8 cellular contexts compared by ENCODE assay signal in genomic region chr20:13105864-13106457, GRCh38.
A peak's percentile ranks its signal among the peaks of the same experiment; 100 is the strongest.
DNase-seq lines count a peak whose midpoint lies in the region; ATAC-seq and TF ChIP-seq lines count a peak whose summit lies in the region.

No MANE protein-coding gene starts in this region.

- DNase-seq in DMS114 treated with DMSO at 0.1 percent for 48 hours (lab: John Stamatoyannopoulos, UW; ENCODE audit: unreplicated experiment), result peak; percentile 1
- peak; percentile 60 for DNase-seq in SW480 (ENCODE audit: low spot score)
- peak; percentile 31 for DNase-seq in glomerular endothelial cell (ENCODE audit: extremely low read depth, low read depth, low spot score)
- no peak for DNase-seq in thyroid gland
- DNase-seq in T-helper 1 cell, result no peak

- no peak overlapping the region for H3K4me2 ChIP-seq in KMS-11

- H3K4me3 ChIP-seq in KMS-11 (IDR thresholded peaks at IDR 0.05; ENCODE audit: insufficient read depth, low read depth, low read length), result no peak overlapping the region
- no peak overlapping the region for H3K4me3 ChIP-seq in thyroid gland (replicated peaks in 1 of 3)

- no peaks in the 10 kb centered on the region for H3K79me2 ChIP-seq in KMS-11 (ENCODE audit: insufficient read depth, low read depth)

- no peak for TF ChIP-seq POLR2A in thyroid gland (IDR thresholded peaks at IDR 0.05)

- no peak for ATAC-seq in GM19463 (IDR thresholded peaks at IDR 0.05; ENCODE audit: unreplicated experiment)
- ATAC-seq in GM21717 (IDR thresholded peaks at IDR 0.05; ENCODE audit: unreplicated experiment), result no peak

- H4K20me1 ChIP-seq in KMS-11 (ENCODE audit: insufficient read depth), result no peaks in the 10 kb centered on the region

- no peaks in the 10 kb centered on the region for H3K27me3 ChIP-seq in KMS-11 (ENCODE audit: insufficient read depth, low read depth)
- H3K27me3 ChIP-seq in thyroid gland, result no peaks in the 10 kb centered on the region

- H3K9ac ChIP-seq in KMS-11, result no peak overlapping the region

- 36 to 40% methylated on average over 14 of the region's 14 CpGs for WGBS in thyroid gland, 2 donors

- H3K36me3 ChIP-seq in KMS-11 (ENCODE audit: insufficient read depth) (no peaks in the 10 kb centered on the region), thyroid gland (no peaks in the 10 kb centered on the region)

- H3K27ac ChIP-seq in KMS-11, result no peak overlapping the region
- no peak overlapping the region for H3K27ac ChIP-seq in thyroid gland

- no peaks in the 10 kb centered on the region for H3K4me1 ChIP-seq in KMS-11 (ENCODE audit: low read depth, poor library complexity, severe bottlenecking)
- peaks cover 0 to 8% of the 10 kb centered on the region in 2 donors for H3K4me1 ChIP-seq in thyroid gland

- H3K9me3 ChIP-seq in thyroid gland, result no peaks in the 10 kb centered on the region

- intact Hi-C loops in thyroid gland (cut with DNase I), result loop anchor here (5.0 kb wide), 1 partner anchor 134 kb away; no protein-coding TSS in a partner anchor

- H2AFZ ChIP-seq in KMS-11 (ENCODE audit: low read depth), result no peak overlapping the region; the same call in 1 of the 2 replicates

- peak; percentile 73 for TF ChIP-seq CTCF in KMS-11 (conservative IDR thresholded peaks at IDR 0.05; ENCODE audit: low read depth, low read length)
- TF ChIP-seq CTCF in thyroid gland (IDR thresholded peaks at IDR 0.05), result peak in 5 of 6 experiments; percentile 39 to 78 (median 65)

Comparison
In these comparisons a context has a peak if more than half of its experiments do, and no peak if none do; other contexts are left out.
1. DNase-seq: peak in DMS114 treated with DMSO at 0.1 percent for 48 hours (single experiment), SW480 (single experiment) and glomerular endothelial cell (single experiment); none in thyroid gland (0 of 2) and T-helper 1 cell (0 of 5).